Comparison of ENCODE assay signal across 8 cellular contexts in the genomic region with DNA sequence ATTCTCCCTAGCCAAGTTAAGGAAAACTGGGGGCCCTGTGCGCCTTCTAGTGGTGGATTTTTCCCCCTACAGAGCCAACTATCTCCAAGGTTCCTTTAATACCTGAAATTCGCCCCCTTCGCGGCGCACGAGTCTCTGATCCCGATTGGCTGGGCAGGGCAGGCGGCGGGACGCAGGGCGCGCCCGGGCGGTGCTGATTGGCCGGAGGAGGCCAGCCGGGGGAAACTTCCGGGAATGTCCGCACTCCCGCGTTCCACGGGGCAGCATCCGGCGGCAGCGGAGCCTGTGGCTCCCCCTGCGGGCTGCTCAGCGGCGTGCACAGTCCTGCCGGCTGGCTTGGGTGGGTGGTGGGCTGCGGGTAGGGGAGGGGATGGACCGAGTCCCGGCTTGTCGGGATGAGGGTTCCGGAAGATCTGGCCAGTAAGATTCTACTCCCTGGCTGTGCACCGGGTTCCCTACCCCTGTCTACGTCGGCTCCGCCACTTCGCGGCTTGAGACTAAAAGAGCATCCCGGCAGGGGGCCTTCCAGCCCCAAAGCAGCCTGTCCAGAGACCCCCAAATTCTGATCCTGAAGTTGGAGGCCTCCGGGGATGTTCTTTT. TPM values are rescaled to one million over a fixed set of nuclear protein-coding genes. Genes with fewer than 3 reads are reported as not detected.
DNase-seq lines count a peak whose midpoint lies in the region; ATAC-seq, FAIRE-seq and TF ChIP-seq lines count a peak whose summit lies in the region.

TSS of gene NABP2 (plus strand) at position 241 of the 600 bp plus-strand sequence. CDS start 515 bp downstream, outside the sequence.

- TF ChIP-seq POLR2A in GM12891 (IDR thresholded peaks at IDR 0.05; ENCODE audit: low read depth, low read length) (0 out of 2 replicates have a peak, but pooled peaks have one; percentile 20), adrenal gland (IDR thresholded peaks at IDR 0.05) (peak in 1 of 2 donors; percentile 59)

- peak; percentile 83 for ATAC-seq in HG02798 (IDR thresholded peaks at IDR 0.05; ENCODE audit: poor library complexity, unreplicated experiment)

- FAIRE-seq in GM12891 (lab: Jason Lieb, UNC) = peak; percentile 98

- DNase-seq in GM12891 (ENCODE audit: insufficient read length, low spot score) (peak; percentile 99), NCI-H1417 treated with DMSO at 0.1 percent for 48 hours (lab: John Stamatoyannopoulos, UW) (peak; percentile 94), T-helper 1 cell (peak; percentile 86 to 95 (median 88)), adrenal gland (peak; percentile 96 to 99 (median 98)), cardiac septum (ENCODE audit: low spot score) (peak; percentile 99), pons (ENCODE audit: low spot score) (peak; percentile 96), type B pancreatic cell (ENCODE audit: extremely low spot score, unreplicated experiment) (peak; percentile 99)

- peak within 1 kb of the TSS; percentile 88 for H3K4me3 Mint-ChIP-seq in type B pancreatic cell

- H3K27ac ChIP-seq in adrenal gland = peak within 1 kb of the TSS; percentile 10 to 99 (median 67)

- 0 to 1% (median 1%) methylated on average over 14 to 41 of the region's 41 CpGs for WGBS in adrenal gland, 4 donors

- no peaks in the 10 kb centered on the region for H3K27me3 ChIP-seq in adrenal gland

- H3K9me3 ChIP-seq in adrenal gland (replicated peaks in 1 of 3) = no peaks in the 10 kb centered on the region

- intact Hi-C loops in adrenal gland (cut with DNase I) (loop anchor here in 1 of 2 donors (5.0 kb wide), 1 partner anchor 33 kb away; the partner anchor contains the start of gene ANKRD52), cardiac septum (cut with DNase I) (loop anchor here (1.0 to 5.0 kb wide), 3 partner anchors 31 to 106 kb away; partner anchors contain the start of genes ANKRD52 and ZC3H10)

- peaks cover 18 to 42% of the 10 kb centered on the region in 2 donors for H3K4me1 ChIP-seq in adrenal gland (replicated peaks in 1 of 2)

- TF ChIP-seq CTCF in adrenal gland (IDR thresholded peaks at IDR 0.05) (peak; percentile 81 to 93 (median 84)), type B pancreatic cell (conservative IDR thresholded peaks at IDR 0.05) (peak; percentile 88)

- H3K9me3 Mint-ChIP-seq in type B pancreatic cell = no peaks in the 10 kb centered on the region

- H3K36me3 Mint-ChIP-seq in type B pancreatic cell = no peaks in the 10 kb centered on the region

- no peaks in the 10 kb centered on the region for H3K36me3 ChIP-seq in adrenal gland (replicated peaks in 1 of 2)

- H3K27ac Mint-ChIP-seq in type B pancreatic cell = peak within 1 kb of the TSS; percentile 95

- H3K4me1 Mint-ChIP-seq in type B pancreatic cell (ENCODE audit: unreplicated experiment) = peaks cover 36% of the 10 kb centered on the region

- peak within 1 kb of the TSS in 3 of 4 donors; percentile 32 to 69 (median 56) for H3K4me3 ChIP-seq in adrenal gland

- no peaks in the 10 kb centered on the region for H3K27me3 Mint-ChIP-seq in type B pancreatic cell

TF ChIP-seq in GM12891, 5 proteins besides CTCF, POLR2A, EP300 and RAD21:
- TF ChIP-seq POU2F2 (IDR thresholded peaks at IDR 0.05; ENCODE audit: low read depth, low read length) = no peak
- TF ChIP-seq PAX5 (IDR thresholded peaks at IDR 0.05; ENCODE audit: insufficient read depth, low read length, severe bottlenecking) = no peak
- TF ChIP-seq TAF1 (IDR thresholded peaks at IDR 0.05; ENCODE audit: low read depth, low read length) = no peak
- no peak for TF ChIP-seq POLR2AphosphoS5 (IDR thresholded peaks at IDR 0.05; ENCODE audit: low read depth, low read length)
- TF ChIP-seq SPI1 (IDR thresholded peaks at IDR 0.05; ENCODE audit: low read depth, low read length) = no peak

RNA-seq across cellular contexts. Expression of gene NABP2, which starts in this region (rescaled TPM):
- polyA plus RNA-seq in GM12891 (2012; ENCODE audit: low read depth, missing spikeins) = 39.2 TPM
- total RNA-seq in adrenal gland (10 to 100 TPM; 23.8 to 55.4 (median 48.9) TPM), cardiac septum (19.6 TPM), type B pancreatic cell (ENCODE audit: low replicate concordance) (37.5 and 40.0 TPM in 2 replicates)
- 10 to 100 TPM; 24.6 to 48.3 (median 39.7) TPM for polyA plus RNA-seq in adrenal gland

Comparison
In these comparisons a context has a peak if more than half of its experiments do, and no peak if none do; other contexts are left out.
1. Peak in every context shown above with its lines: DNase-seq, ATAC-seq, H3K4me3 ChIP-seq and H3K27ac ChIP-seq.